Comparison of ENCODE assay signal across 18 cellular contexts in genomic region chr17:45038771-45039634, GRCh38. TPM values are rescaled to one million over a fixed set of nuclear protein-coding genes. Genes with fewer than 3 reads are reported as not detected.
DNase-seq lines count a peak whose midpoint lies in the region; ATAC-seq and TF ChIP-seq lines count a peak whose summit lies in the region.
"Had no signal": no experiment of that assay in that cellular context is flagged by ENCODE, and none has a peak within 500 bp of the region (broad histone marks: within the 10 kb centered on the region; RNA-seq: fewer than 3 reads in every experiment).

No MANE protein-coding gene starts in this region.

- ATAC-seq in GM21619 (IDR thresholded peaks at IDR 0.05; ENCODE audit: unreplicated experiment) (no peak), HG02759 (IDR thresholded peaks at IDR 0.05; ENCODE audit: unreplicated experiment) (no peak)
- ATAC-seq: effector memory CD8-positive, alpha-beta T cell; left lobe of liver had no signal

- H3K27me3 ChIP-seq in cardiac muscle cell (no peaks in the 10 kb centered on the region), muscle layer of colon (ENCODE audit: control insufficient read depth in 1 of 2, insufficient read depth in 2 of 2, low read length in 2 of 2) (no peaks in the 10 kb centered on the region), vagina (no peaks in the 10 kb centered on the region)
- H3K27me3 ChIP-seq: ascending aorta had no signal

- H3K27me3 Mint-ChIP-seq in chondrocyte (ENCODE audit: low read depth) = no peaks in the 10 kb centered on the region
- H3K27me3 Mint-ChIP-seq: effector memory CD8-positive, alpha-beta T cell; type B pancreatic cell had no signal

- H3K4me3 ChIP-seq in cardiac muscle cell = no peak overlapping the region
- H3K4me3 ChIP-seq in muscle layer of colon (ENCODE audit: low read depth in 1 of 2, low read length in 2 of 2) = no peak overlapping the region
- no peak overlapping the region for H3K4me3 ChIP-seq in vagina
- H3K4me3 ChIP-seq: ascending aorta had no signal

- H3K4me1 ChIP-seq in cardiac muscle cell (ENCODE audit: low read depth) (peaks cover 15% of the 10 kb centered on the region), muscle layer of colon (ENCODE audit: insufficient read depth, low read length) (peaks cover 38% of the 10 kb centered on the region), vagina (peaks cover 53% of the 10 kb centered on the region)

- no peak for TF ChIP-seq CTCF in cardiac muscle cell (IDR thresholded peaks at IDR 0.05; ENCODE audit: low read depth, low read length)
- TF ChIP-seq CTCF in vagina (IDR thresholded peaks at IDR 0.05) = no peak
- TF ChIP-seq CTCF in chondrocyte (IDR thresholded peaks at IDR 0.05) = no peak

- H3K9me3 ChIP-seq in cardiac muscle cell (ENCODE audit: low read depth) (no peaks in the 10 kb centered on the region), muscle layer of colon (ENCODE audit: low read length) (no peaks in the 10 kb centered on the region), vagina (no peaks in the 10 kb centered on the region)
- H3K9me3 ChIP-seq: ascending aorta had no signal

- H3K27ac Mint-ChIP-seq in chondrocyte (ENCODE audit: unreplicated experiment) = no peak overlapping the region
- H3K27ac Mint-ChIP-seq: activated T-helper 1 cell treated with anti-CD3 and anti-CD28 coated beads, Interleukin-12 subunit alpha, Interleukin-12 subunit beta, Interleukin-2, Interleukin-4 antibody, amounts not matched to agents 30 ng/mL and 10 ng/mL and 1 ng/mL, durations not matched to agents 14 hours and 24 hours and 36 hours had no signal

- DNase-seq in cardiac muscle cell (ENCODE audit: low read depth in 1 of 2, low spot score in 1 of 2) (peak in 1 of 2 donors; percentile 70), cardiac septum (ENCODE audit: low spot score) (no peak), cerebellum (ENCODE audit: low spot score) (peak; percentile 58), vagina (ENCODE audit: extremely low spot score in 2 of 2) (no peak), chondrocyte (ENCODE audit: low spot score) (no peak)
- DNase-seq: activated CD4-positive, alpha-beta T cell treated with anti-CD3 and anti-CD28 coated beads for 4 hours; effector memory CD8-positive, alpha-beta T cell; glutamatergic neuron; NCI-H2081; occipital lobe had no signal

- peak overlapping the region; percentile 71 for H3K27ac ChIP-seq in cardiac muscle cell
- peak overlapping the region; percentile 10 for H3K27ac ChIP-seq in muscle layer of colon (ENCODE audit: low read depth, low read length)
- peak overlapping the region; percentile 49 for H3K27ac ChIP-seq in vagina
- H3K27ac ChIP-seq: KMS-11 had no signal

- intact Hi-C loops in cardiac septum (cut with DNase I) = no loop called here
- intact Hi-C loops in vagina (cut with DNase I) = no loop called here

- H3K9me3 Mint-ChIP-seq in chondrocyte (ENCODE audit: low read depth) = no peaks in the 10 kb centered on the region
- H3K9me3 Mint-ChIP-seq: activated T-helper 1 cell treated with anti-CD3 and anti-CD28 coated beads, Interleukin-12 subunit alpha, Interleukin-12 subunit beta, Interleukin-2, Interleukin-4 antibody, amounts not matched to agents 30 ng/mL and 10 ng/mL and 1 ng/mL, durations not matched to agents 14 hours and 24 hours and 36 hours; effector memory CD8-positive, alpha-beta T cell; type B pancreatic cell had no signal

- H3K4me1 Mint-ChIP-seq in chondrocyte (ENCODE audit: low read depth) = peaks cover 19% of the 10 kb centered on the region

- H3K4me3 Mint-ChIP-seq in chondrocyte (ENCODE audit: unreplicated experiment) = no peak overlapping the region
- H3K4me3 Mint-ChIP-seq: activated T-helper 1 cell treated with anti-CD3 and anti-CD28 coated beads, Interleukin-12 subunit alpha, Interleukin-12 subunit beta, Interleukin-2, Interleukin-4 antibody, amounts not matched to agents 30 ng/mL and 10 ng/mL and 1 ng/mL, durations not matched to agents 14 hours and 24 hours and 36 hours; effector memory CD8-positive, alpha-beta T cell; type B pancreatic cell had no signal

- TF ChIP-seq POLR2A in vagina (IDR thresholded peaks at IDR 0.05) = no peak

- H3K9ac ChIP-seq in muscle layer of colon (ENCODE audit: low read length) = no peak overlapping the region
- H3K9ac ChIP-seq: KMS-11 had no signal

- peaks cover 6% of the 10 kb centered on the region for H3K36me3 Mint-ChIP-seq in chondrocyte (ENCODE audit: low read depth)

- peaks cover 2% of the 10 kb centered on the region for H3K36me3 ChIP-seq in cardiac muscle cell
- peaks cover 7% of the 10 kb centered on the region for H3K36me3 ChIP-seq in muscle layer of colon (ENCODE audit: insufficient read depth, low read length)
- H3K36me3 ChIP-seq in vagina = peaks cover 0 to 7% of the 10 kb centered on the region in 2 donors

RNA-seq across cellular contexts. Expression of gene DCAKD, which starts 12.4 kb away (rescaled TPM):
- total RNA-seq in cardiac muscle cell (113 and 141 TPM in 2 replicates), cardiac septum (32.1 TPM), cerebellum (41.9 TPM), vagina (54.5 TPM), chondrocyte (33.9 to 39.9 TPM (median 36.5 TPM) in 3 replicates)
- 60.6 and 66.0 TPM in 2 replicates for polyA plus RNA-seq in cardiac muscle cell

RNA-seq across cellular contexts. Expression of gene NMT1, which starts 22.1 kb away (rescaled TPM):
- total RNA-seq in cardiac muscle cell (83.1 and 113 TPM in 2 replicates), cardiac septum (74.8 TPM), cerebellum (30.4 TPM), vagina (49.4 TPM), chondrocyte (89.0 to 103 TPM (median 91.4 TPM) in 3 replicates)
- polyA plus RNA-seq in cardiac muscle cell = 85.2 and 92.9 TPM in 2 replicates

Comparison
In these comparisons a context has a peak if more than half of its experiments do, and no peak if none do; other contexts are left out.
1. H3K27ac ChIP-seq: peak in every context shown above with its lines; median percentile 71 in cardiac muscle cell; 49 in vagina; 10 in muscle layer of colon.